1 cellular context compared by ENCODE assay signal in the genomic region with DNA sequence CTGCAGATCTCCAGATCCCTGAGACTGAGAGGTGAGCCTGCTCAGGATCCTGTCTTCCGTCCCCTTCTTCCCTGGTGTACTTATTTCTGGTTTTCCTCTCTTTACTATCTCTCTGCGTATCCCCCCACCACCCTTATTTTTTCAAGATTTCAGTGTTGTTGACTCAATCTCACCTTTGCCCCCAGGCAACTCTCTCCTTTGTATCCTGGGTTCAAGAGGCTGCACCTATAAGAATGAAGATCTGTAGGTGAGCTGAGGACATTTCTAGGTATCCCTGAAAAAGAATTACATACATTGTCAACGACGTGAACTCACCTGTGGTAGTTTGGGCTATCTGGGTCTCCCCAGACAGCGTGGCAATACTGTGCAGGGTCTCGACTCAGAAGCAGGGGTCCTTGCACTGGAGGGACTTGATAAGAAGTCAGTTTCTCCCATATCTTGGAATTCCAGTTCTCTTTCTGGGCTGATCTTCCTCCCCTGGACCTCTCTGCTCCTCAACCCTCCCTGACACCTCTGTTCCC.
TF ChIP-seq lines count a peak whose summit lies in the region.

No MANE protein-coding gene starts in this region.

TF ChIP-seq in GM23338, 12 proteins besides CTCF, POLR2A, EP300 and RAD21:
- TF ChIP-seq, protein P1, sequence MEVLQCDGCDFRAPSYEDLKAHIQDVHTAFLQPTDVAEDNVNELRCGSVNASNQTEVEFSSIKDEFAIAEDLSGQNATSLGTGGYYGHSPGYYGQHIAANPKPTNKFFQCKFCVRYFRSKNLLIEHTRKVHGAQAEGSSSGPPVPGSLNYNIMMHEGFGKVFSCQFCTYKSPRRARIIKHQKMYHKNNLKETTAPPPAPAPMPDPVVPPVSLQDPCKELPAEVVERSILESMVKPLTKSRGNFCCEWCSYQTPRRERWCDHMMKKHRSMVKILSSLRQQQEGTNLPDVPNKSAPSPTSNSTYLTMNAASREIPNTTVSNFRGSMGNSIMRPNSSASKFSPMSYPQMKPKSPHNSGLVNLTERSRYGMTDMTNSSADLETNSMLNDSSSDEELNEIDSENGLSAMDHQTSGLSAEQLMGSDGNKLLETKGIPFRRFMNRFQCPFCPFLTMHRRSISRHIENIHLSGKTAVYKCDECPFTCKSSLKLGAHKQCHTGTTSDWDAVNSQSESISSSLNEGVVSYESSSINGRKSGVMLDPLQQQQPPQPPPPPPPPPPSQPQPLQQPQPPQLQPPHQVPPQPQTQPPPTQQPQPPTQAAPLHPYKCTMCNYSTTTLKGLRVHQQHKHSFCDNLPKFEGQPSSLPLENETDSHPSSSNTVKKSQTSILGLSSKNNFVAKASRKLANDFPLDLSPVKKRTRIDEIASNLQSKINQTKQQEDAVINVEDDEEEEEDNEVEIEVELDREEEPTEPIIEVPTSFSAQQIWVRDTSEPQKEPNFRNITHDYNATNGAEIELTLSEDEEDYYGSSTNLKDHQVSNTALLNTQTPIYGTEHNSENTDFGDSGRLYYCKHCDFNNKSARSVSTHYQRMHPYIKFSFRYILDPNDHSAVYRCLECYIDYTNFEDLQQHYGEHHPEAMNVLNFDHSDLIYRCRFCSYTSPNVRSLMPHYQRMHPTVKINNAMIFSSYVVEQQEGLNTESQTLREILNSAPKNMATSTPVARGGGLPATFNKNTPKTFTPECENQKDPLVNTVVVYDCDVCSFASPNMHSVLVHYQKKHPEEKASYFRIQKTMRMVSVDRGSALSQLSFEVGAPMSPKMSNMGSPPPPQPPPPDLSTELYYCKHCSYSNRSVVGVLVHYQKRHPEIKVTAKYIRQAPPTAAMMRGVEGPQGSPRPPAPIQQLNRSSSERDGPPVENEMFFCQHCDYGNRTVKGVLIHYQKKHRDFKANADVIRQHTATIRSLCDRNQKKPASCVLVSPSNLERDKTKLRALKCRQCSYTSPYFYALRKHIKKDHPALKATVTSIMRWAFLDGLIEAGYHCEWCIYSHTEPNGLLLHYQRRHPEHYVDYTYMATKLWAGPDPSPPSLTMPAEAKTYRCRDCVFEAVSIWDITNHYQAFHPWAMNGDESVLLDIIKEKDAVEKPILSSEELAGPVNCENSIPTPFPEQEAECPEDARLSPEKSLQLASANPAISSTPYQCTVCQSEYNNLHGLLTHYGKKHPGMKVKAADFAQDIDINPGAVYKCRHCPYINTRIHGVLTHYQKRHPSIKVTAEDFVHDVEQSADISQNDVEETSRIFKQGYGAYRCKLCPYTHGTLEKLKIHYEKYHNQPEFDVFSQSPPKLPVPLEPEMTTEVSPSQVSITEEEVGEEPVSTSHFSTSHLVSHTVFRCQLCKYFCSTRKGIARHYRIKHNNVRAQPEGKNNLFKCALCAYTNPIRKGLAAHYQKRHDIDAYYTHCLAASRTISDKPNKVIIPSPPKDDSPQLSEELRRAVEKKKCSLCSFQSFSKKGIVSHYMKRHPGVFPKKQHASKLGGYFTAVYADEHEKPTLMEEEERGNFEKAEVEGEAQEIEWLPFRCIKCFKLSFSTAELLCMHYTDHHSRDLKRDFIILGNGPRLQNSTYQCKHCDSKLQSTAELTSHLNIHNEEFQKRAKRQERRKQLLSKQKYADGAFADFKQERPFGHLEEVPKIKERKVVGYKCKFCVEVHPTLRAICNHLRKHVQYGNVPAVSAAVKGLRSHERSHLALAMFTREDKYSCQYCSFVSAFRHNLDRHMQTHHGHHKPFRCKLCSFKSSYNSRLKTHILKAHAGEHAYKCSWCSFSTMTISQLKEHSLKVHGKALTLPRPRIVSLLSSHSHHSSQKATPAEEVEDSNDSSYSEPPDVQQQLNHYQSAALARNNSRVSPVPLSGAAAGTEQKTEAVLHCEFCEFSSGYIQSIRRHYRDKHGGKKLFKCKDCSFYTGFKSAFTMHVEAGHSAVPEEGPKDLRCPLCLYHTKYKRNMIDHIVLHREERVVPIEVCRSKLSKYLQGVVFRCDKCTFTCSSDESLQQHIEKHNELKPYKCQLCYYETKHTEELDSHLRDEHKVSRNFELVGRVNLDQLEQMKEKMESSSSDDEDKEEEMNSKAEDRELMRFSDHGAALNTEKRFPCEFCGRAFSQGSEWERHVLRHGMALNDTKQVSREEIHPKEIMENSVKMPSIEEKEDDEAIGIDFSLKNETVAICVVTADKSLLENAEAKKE (CRISPR knock-in tag; IDR thresholded peaks at IDR 0.05) = no peak
- TF ChIP-seq EZH2phosphoT487 (IDR thresholded peaks at IDR 0.05; ENCODE audit: unreplicated experiment) (no peak), JUNB (IDR thresholded peaks at IDR 0.05; ENCODE audit: unreplicated experiment) (no peak), ZNF331 (CRISPR knock-in tag; IDR thresholded peaks at IDR 0.05; ENCODE audit: low read depth) (no peak), NANOG (IDR thresholded peaks at IDR 0.05; ENCODE audit: borderline replicate concordance) (no peak), POLR2AphosphoS5 (IDR thresholded peaks at IDR 0.05; ENCODE audit: low read depth) (no peak), ZNF114 (CRISPR knock-in tag; IDR thresholded peaks at IDR 0.05) (no peak), EZH2 (IDR thresholded peaks at IDR 0.05; ENCODE audit: low read depth, unreplicated experiment) (no peak), STAT1 (IDR thresholded peaks at IDR 0.05; ENCODE audit: unreplicated experiment) (no peak), CREB1 (CRISPR knock-in tag; IDR thresholded peaks at IDR 0.05; ENCODE audit: low read depth) (no peak)
- TF ChIP-seq, protein P2, sequence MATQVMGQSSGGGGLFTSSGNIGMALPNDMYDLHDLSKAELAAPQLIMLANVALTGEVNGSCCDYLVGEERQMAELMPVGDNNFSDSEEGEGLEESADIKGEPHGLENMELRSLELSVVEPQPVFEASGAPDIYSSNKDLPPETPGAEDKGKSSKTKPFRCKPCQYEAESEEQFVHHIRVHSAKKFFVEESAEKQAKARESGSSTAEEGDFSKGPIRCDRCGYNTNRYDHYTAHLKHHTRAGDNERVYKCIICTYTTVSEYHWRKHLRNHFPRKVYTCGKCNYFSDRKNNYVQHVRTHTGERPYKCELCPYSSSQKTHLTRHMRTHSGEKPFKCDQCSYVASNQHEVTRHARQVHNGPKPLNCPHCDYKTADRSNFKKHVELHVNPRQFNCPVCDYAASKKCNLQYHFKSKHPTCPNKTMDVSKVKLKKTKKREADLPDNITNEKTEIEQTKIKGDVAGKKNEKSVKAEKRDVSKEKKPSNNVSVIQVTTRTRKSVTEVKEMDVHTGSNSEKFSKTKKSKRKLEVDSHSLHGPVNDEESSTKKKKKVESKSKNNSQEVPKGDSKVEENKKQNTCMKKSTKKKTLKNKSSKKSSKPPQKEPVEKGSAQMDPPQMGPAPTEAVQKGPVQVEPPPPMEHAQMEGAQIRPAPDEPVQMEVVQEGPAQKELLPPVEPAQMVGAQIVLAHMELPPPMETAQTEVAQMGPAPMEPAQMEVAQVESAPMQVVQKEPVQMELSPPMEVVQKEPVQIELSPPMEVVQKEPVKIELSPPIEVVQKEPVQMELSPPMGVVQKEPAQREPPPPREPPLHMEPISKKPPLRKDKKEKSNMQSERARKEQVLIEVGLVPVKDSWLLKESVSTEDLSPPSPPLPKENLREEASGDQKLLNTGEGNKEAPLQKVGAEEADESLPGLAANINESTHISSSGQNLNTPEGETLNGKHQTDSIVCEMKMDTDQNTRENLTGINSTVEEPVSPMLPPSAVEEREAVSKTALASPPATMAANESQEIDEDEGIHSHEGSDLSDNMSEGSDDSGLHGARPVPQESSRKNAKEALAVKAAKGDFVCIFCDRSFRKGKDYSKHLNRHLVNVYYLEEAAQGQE (IDR thresholded peaks at IDR 0.05; ENCODE audit: unreplicated experiment) = no peak
- TF ChIP-seq, protein P3, sequence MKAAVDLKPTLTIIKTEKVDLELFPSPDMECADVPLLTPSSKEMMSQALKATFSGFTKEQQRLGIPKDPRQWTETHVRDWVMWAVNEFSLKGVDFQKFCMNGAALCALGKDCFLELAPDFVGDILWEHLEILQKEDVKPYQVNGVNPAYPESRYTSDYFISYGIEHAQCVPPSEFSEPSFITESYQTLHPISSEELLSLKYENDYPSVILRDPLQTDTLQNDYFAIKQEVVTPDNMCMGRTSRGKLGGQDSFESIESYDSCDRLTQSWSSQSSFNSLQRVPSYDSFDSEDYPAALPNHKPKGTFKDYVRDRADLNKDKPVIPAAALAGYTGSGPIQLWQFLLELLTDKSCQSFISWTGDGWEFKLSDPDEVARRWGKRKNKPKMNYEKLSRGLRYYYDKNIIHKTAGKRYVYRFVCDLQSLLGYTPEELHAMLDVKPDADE (IDR thresholded peaks at IDR 0.05) = no peak
